ENCODE assay signal across 9 cellular contexts in genomic region chr3:42652251-42652610, GRCh38.
DNase-seq lines count a peak whose midpoint lies in the region; ATAC-seq lines count a peak whose summit lies in the region.
"Had no signal": no experiment of that assay in that cellular context is flagged by ENCODE, and none has a peak within 500 bp of the region (broad histone marks: within the 10 kb centered on the region; RNA-seq: fewer than 3 reads in every experiment).

No MANE protein-coding gene starts in this region.

- H3K27me3 Mint-ChIP-seq in stimulated activated memory B cell treated with anti-CD40 and anti-IgM and Interleukin-4, amounts not matched to agents 10 μg/mL and 1 μg/mL and 100 μg/mL, for 72 hours, result peaks cover 18% of the 10 kb centered on the region

- H3K36me3 ChIP-seq in duodenal mucosa (ENCODE audit: control insufficient read depth in 1 of 2, insufficient read depth in 2 of 2, low read length in 2 of 2), result peaks cover 5 to 15% of the 10 kb centered on the region in 2 donors

- no peaks in the 10 kb centered on the region for H3K9me3 Mint-ChIP-seq in stimulated activated memory B cell treated with anti-CD40 and anti-IgM and Interleukin-4, amounts not matched to agents 10 μg/mL and 1 μg/mL and 100 μg/mL, for 72 hours

- peak overlapping the region; percentile 67 to 73 for H3K4me3 ChIP-seq in duodenal mucosa (ENCODE audit: low read depth in 1 of 2, low read length in 2 of 2)
- H3K4me3 ChIP-seq: HAP-1 had no signal

- no peak overlapping the region for H3K27ac ChIP-seq in duodenal mucosa (ENCODE audit: low read depth, low read length)

- H3K4me1 ChIP-seq in duodenal mucosa (ENCODE audit: control insufficient read depth in 1 of 2, insufficient read depth in 2 of 2, low read length in 2 of 2), result peaks cover 19 to 26% of the 10 kb centered on the region in 2 donors

- no peaks in the 10 kb centered on the region for H3K27me3 ChIP-seq in duodenal mucosa (ENCODE audit: control insufficient read depth in 1 of 2, insufficient read depth in 2 of 2, low read length in 2 of 2)

- peaks cover 14% of the 10 kb centered on the region for H3K36me3 Mint-ChIP-seq in stimulated activated memory B cell treated with anti-CD40 and anti-IgM and Interleukin-4, amounts not matched to agents 10 μg/mL and 1 μg/mL and 100 μg/mL, for 72 hours

- DNase-seq in NCI-H82 (lab: John Stamatoyannopoulos, UW), result no peak
- no peak for DNase-seq in globus pallidus (ENCODE audit: low spot score)
- DNase-seq: stimulated activated CD4-positive, alpha-beta T cell treated with anti-CD3 and anti-CD28 coated beads, Interleukin-4, amount 100 ng/mL, for 24 hours had no signal

- no peaks in the 10 kb centered on the region for H3K9me3 ChIP-seq in duodenal mucosa (ENCODE audit: control insufficient read depth in 1 of 2, low read length in 2 of 2)
- H3K9me3 ChIP-seq: HAP-1 had no signal

- peak overlapping the region; percentile 31 for H3K27ac Mint-ChIP-seq in stimulated activated memory B cell treated with anti-CD40 and anti-IgM and Interleukin-4, amounts not matched to agents 10 μg/mL and 1 μg/mL and 100 μg/mL, for 72 hours

- ATAC-seq in GM19452 (IDR thresholded peaks at IDR 0.05; ENCODE audit: unreplicated experiment), result peak; percentile 33
- ATAC-seq in HG03571 (IDR thresholded peaks at IDR 0.05; ENCODE audit: unreplicated experiment), result peak; percentile 24
- no peak for ATAC-seq in stimulated activated memory B cell treated with anti-CD40 and anti-IgM and Interleukin-4, amounts not matched to agents 10 μg/mL and 1 μg/mL and 100 μg/mL, for 72 hours
- ATAC-seq in HG03439 (IDR thresholded peaks at IDR 0.05; ENCODE audit: unreplicated experiment), result no peak

- H3K4me3 Mint-ChIP-seq in stimulated activated memory B cell treated with anti-CD40 and anti-IgM and Interleukin-4, amounts not matched to agents 10 μg/mL and 1 μg/mL and 100 μg/mL, for 72 hours, result no peak overlapping the region

- H3K4me1 Mint-ChIP-seq in stimulated activated memory B cell treated with anti-CD40 and anti-IgM and Interleukin-4, amounts not matched to agents 10 μg/mL and 1 μg/mL and 100 μg/mL, for 72 hours, result peaks cover 23% of the 10 kb centered on the region

- no peak overlapping the region for H3K9ac ChIP-seq in duodenal mucosa (ENCODE audit: low read depth in 1 of 2, low read length in 2 of 2)

Comparison
In these comparisons a context has a peak if more than half of its experiments do, and no peak if none do; other contexts are left out.
1. ATAC-seq: peak in GM19452 (single experiment) and HG03571 (single experiment); none in stimulated activated memory B cell treated with anti-CD40 and anti-IgM and Interleukin-4, amounts not matched to agents 10 μg/mL and 1 μg/mL and 100 μg/mL, for 72 hours (single experiment) and HG03439 (single experiment).